15 cellular contexts compared by ENCODE assay signal in genomic region chr9:134571326-134571871, GRCh38.
DNase-seq lines count a peak whose midpoint lies in the region; ATAC-seq and TF ChIP-seq lines count a peak whose summit lies in the region.
"Had no signal": no experiment of that assay in that cellular context is flagged by ENCODE, and none has a peak within 500 bp of the region (broad histone marks: within the 10 kb centered on the region; RNA-seq: fewer than 3 reads in every experiment).

No MANE protein-coding gene starts in this region.

- H3K27ac Mint-ChIP-seq in MCF 10A (ENCODE audit: low read depth, unreplicated experiment): peak overlapping the region; percentile 6
- H3K27ac Mint-ChIP-seq in activated CD8-positive, alpha-beta T cell treated with anti-CD3 and anti-CD28 coated beads for 36 hours: no peak overlapping the region

- no peaks in the 10 kb centered on the region for H3K36me3 Mint-ChIP-seq in MCF 10A (ENCODE audit: insufficient read depth, unreplicated experiment)
- no peaks in the 10 kb centered on the region for H3K36me3 Mint-ChIP-seq in activated CD8-positive, alpha-beta T cell treated with anti-CD3 and anti-CD28 coated beads for 36 hours (ENCODE audit: low read depth)

- H3K27ac ChIP-seq in mammary epithelial cell (ENCODE audit: insufficient read depth, low read depth, low read length) (no peak overlapping the region), ascending aorta (peak overlapping the region; percentile 22 to 53)
- H3K27ac ChIP-seq: epithelial cell of prostate, gastroesophageal sphincter had no signal

- dilution Hi-C loops in mammary epithelial cell (cut with HindIII; ENCODE audit: low sequenced_read_pairs): no loop called here

- H3K27me3 Mint-ChIP-seq in MCF 10A (ENCODE audit: insufficient read depth, unreplicated experiment): peaks cover 26% of the 10 kb centered on the region
- H3K27me3 Mint-ChIP-seq in activated CD8-positive, alpha-beta T cell treated with anti-CD3 and anti-CD28 coated beads for 36 hours: no peaks in the 10 kb centered on the region

- no peaks in the 10 kb centered on the region for H3K4me1 Mint-ChIP-seq in MCF 10A (ENCODE audit: insufficient read depth, unreplicated experiment)
- no peaks in the 10 kb centered on the region for H3K4me1 Mint-ChIP-seq in activated CD8-positive, alpha-beta T cell treated with anti-CD3 and anti-CD28 coated beads for 36 hours (ENCODE audit: low read depth)

- H3K36me3 ChIP-seq in mammary epithelial cell (ENCODE audit: insufficient read depth, low read length) (no peaks in the 10 kb centered on the region), ascending aorta (no peaks in the 10 kb centered on the region)
- H3K36me3 ChIP-seq: gastroesophageal sphincter had no signal

- H4K20me1 ChIP-seq in mammary epithelial cell (ENCODE audit: insufficient read depth, low read length): no peaks in the 10 kb centered on the region

- BruUV-seq in MCF 10A (replicated peaks; lab: Mats Ljungman, UMichigan) (no TSS peak), mammary epithelial cell (replicated peaks; lab: Mats Ljungman, UMichigan) (no TSS peak)

- DNase-seq in MCF 10A (ENCODE audit: unreplicated experiment) (no peak), mammary epithelial cell (no peak), ascending aorta (ENCODE audit: low spot score in 2 of 2) (peak; percentile 0 to 49), mesenteric fat pad (ENCODE audit: low spot score) (peak; percentile 65), ureter (ENCODE audit: low spot score) (peak; percentile 24)
- DNase-seq in activated CD8-positive, alpha-beta T cell treated with anti-CD3 and anti-CD28 coated beads for 36 hours: no peak
- no peak for DNase-seq in effector CD4-positive, alpha-beta T cell
- DNase-seq: NCI-H1694 treated with DMSO at 0.1 percent for 48 hours; NCI-H446 treated with DMSO at 0.1 percent for 48 hours; SIG-M5; stimulated activated CD4-positive, alpha-beta T cell treated with anti-CD3 and anti-CD28 coated beads, Interleukin-1b, Interleukin-23, amount 100 ng/mL, for 48 hours; substantia nigra had no signal

- H3K4me1 ChIP-seq in mammary epithelial cell (ENCODE audit: insufficient read depth, low read length): no peaks in the 10 kb centered on the region
- peaks cover 0 to 3% of the 10 kb centered on the region in 2 donors for H3K4me1 ChIP-seq in ascending aorta
- H3K4me1 ChIP-seq: gastroesophageal sphincter had no signal

- H3K27me3 ChIP-seq in mammary epithelial cell (ENCODE audit: insufficient read depth, low read length): no peaks in the 10 kb centered on the region
- H3K27me3 ChIP-seq in ascending aorta: no peaks in the 10 kb centered on the region
- H3K27me3 ChIP-seq: gastroesophageal sphincter had no signal

- H3K4me2 ChIP-seq in mammary epithelial cell (ENCODE audit: insufficient read depth, low read depth, low read length): no peak overlapping the region

- WGBS in mammary epithelial cell (ENCODE audit: low coverage, missing lambda C conversion rate): 52% methylated on average over 7 of the region's 11 CpGs

- H3K9me3 ChIP-seq in mammary epithelial cell (replicated peaks; ENCODE audit: insufficient read depth, low read length) (peaks cover 15% of the 10 kb centered on the region), ascending aorta (peaks cover 0 to 7% of the 10 kb centered on the region in 2 donors)

- CTCF ChIA-PET in MCF 10A (lab: Yijun Ruan, JAX): no interaction called here
- CTCF ChIA-PET in mammary epithelial cell (lab: Charles Lee; ENCODE audit: low non-redundant PET): no interaction called here
- CTCF ChIA-PET in activated CD8-positive, alpha-beta T cell treated with anti-CD3 and anti-CD28 coated beads for 36 hours (lab: Charles Lee): no interaction called here

- no peak overlapping the region for H2AFZ ChIP-seq in mammary epithelial cell (ENCODE audit: low read depth, low read length)

- H3K4me3 Mint-ChIP-seq in MCF 10A (ENCODE audit: unreplicated experiment): no peak overlapping the region
- no peak overlapping the region for H3K4me3 Mint-ChIP-seq in activated CD8-positive, alpha-beta T cell treated with anti-CD3 and anti-CD28 coated beads for 36 hours

- H3K4me3 ChIP-seq in mammary epithelial cell (replicated peaks in 1 of 3; ENCODE audit: insufficient read depth in 1 of 3, low read depth in 2 of 3, low read length in 3 of 3): no peak overlapping the region
- no peak overlapping the region for H3K4me3 ChIP-seq in ascending aorta
- H3K4me3 ChIP-seq: gastroesophageal sphincter had no signal

- peaks cover 8% of the 10 kb centered on the region for H3K9me3 Mint-ChIP-seq in MCF 10A (ENCODE audit: unreplicated experiment)
- H3K9me3 Mint-ChIP-seq in activated CD8-positive, alpha-beta T cell treated with anti-CD3 and anti-CD28 coated beads for 36 hours: peaks cover 6% of the 10 kb centered on the region

- no peaks in the 10 kb centered on the region for H3K79me2 ChIP-seq in mammary epithelial cell (ENCODE audit: insufficient read depth, low read length)

- in situ Hi-C loops in mammary epithelial cell (cut with MboI; ENCODE audit: low sequenced_read_pairs in 2 of 2): no loop called here

- intact Hi-C loops in MCF 10A (cut with micrococcal nuclease) (no loop called here), mammary epithelial cell (cut with micrococcal nuclease) (no loop called here), ascending aorta (cut with DNase I) (no loop called here)
- intact Hi-C loops in activated CD8-positive, alpha-beta T cell treated with anti-CD3 and anti-CD28 coated beads for 36 hours (cut with micrococcal nuclease): no loop called here

- POLR2A ChIA-PET in MCF 10A (lab: Yijun Ruan, JAX): interaction anchor here (0.7 kb wide), 1 partner anchor 64 kb away, joined by 3 read pairs; no protein-coding TSS in a partner anchor
- POLR2A ChIA-PET in activated CD8-positive, alpha-beta T cell treated with anti-CD3 and anti-CD28 coated beads for 36 hours (lab: Charles Lee): no interaction called here

- TF ChIP-seq CTCF in MCF 10A (IDR thresholded peaks at IDR 0.05; ENCODE audit: unreplicated experiment) (no peak), mammary epithelial cell (conservative IDR thresholded peaks at IDR 0.05 in 1 of 2, IDR thresholded peaks at IDR 0.05 in 1 of 2; ENCODE audit: extremely low read depth in 1 of 2, insufficient read depth in 1 of 2, low read depth in 1 of 2, low read length in 2 of 2) (no peak), ascending aorta (IDR thresholded peaks at IDR 0.05) (no peak)
- no peak for TF ChIP-seq CTCF in activated CD8-positive, alpha-beta T cell treated with anti-CD3 and anti-CD28 coated beads for 36 hours (IDR thresholded peaks at IDR 0.05)

- H3K9ac ChIP-seq in mammary epithelial cell (ENCODE audit: insufficient read depth, low read length): no peak overlapping the region

- no peak for ATAC-seq in activated CD8-positive, alpha-beta T cell treated with anti-CD3 and anti-CD28 coated beads for 36 hours
- ATAC-seq in GM21786 (IDR thresholded peaks at IDR 0.05; ENCODE audit: unreplicated experiment): no peak
- ATAC-seq: gastroesophageal sphincter had no signal

Comparison
In these comparisons a context has a peak if more than half of its experiments do, and no peak if none do; other contexts are left out.
1. DNase-seq: peak in ascending aorta (2 of 2), mesenteric fat pad (single experiment) and ureter (single experiment); none in MCF 10A (single experiment), mammary epithelial cell (single experiment), activated CD8-positive, alpha-beta T cell treated with anti-CD3 and anti-CD28 coated beads for 36 hours (single experiment) and effector CD4-positive, alpha-beta T cell (single experiment).